ENCODE assay signal across 1 cellular context in genomic region chr5:179550511-179551342, GRCh38.
A peak's percentile ranks its signal among the peaks of the same experiment; 100 is the strongest.
TF ChIP-seq lines count a peak whose summit lies in the region.

Gene RUFY1 (plus strand): TSS chr5:179550554. CDS start chr5:179550570, 16 bp downstream.

TF ChIP-seq in H1, 55 proteins besides CTCF, POLR2A, EP300 and RAD21 (continued from another document):
- TF ChIP-seq SAP30 (IDR thresholded peaks at IDR 0.05; ENCODE audit: insufficient read depth, insufficient replicate concordance, low read length): no peak
- peak; percentile 54 for TF ChIP-seq ASH2L (IDR thresholded peaks at IDR 0.05; ENCODE audit: low read length)
- TF ChIP-seq USF2 (IDR thresholded peaks at IDR 0.05; ENCODE audit: low read length): peak; percentile 60
- TF ChIP-seq YY1 (IDR thresholded peaks at IDR 0.05; ENCODE audit: low read depth, low read length): peak; percentile 94
- peak; percentile 73 for TF ChIP-seq KDM4A (IDR thresholded peaks at IDR 0.05; ENCODE audit: low read depth, low read length, severe bottlenecking)
- no peak for TF ChIP-seq CTBP2 (IDR thresholded peaks at IDR 0.05; ENCODE audit: borderline replicate concordance, insufficient read depth, insufficient read length, low read length)
